Comparison of ENCODE assay signal across 3 cellular contexts in genomic region chr3:65060904-65061303, GRCh38.
TF ChIP-seq lines count a peak whose summit lies in the region.

No MANE protein-coding gene starts in this region.

TF ChIP-seq in SK-N-SH, 30 proteins besides CTCF, POLR2A, EP300 and RAD21:
- TF ChIP-seq SIN3A (IDR thresholded peaks at IDR 0.05; ENCODE audit: borderline replicate concordance, low read depth, low read length), result no peak
- no peak for TF ChIP-seq MAX (IDR thresholded peaks at IDR 0.05; ENCODE audit: low read depth)
- no peak for TF ChIP-seq POLR2AphosphoS5 (IDR thresholded peaks at IDR 0.05; ENCODE audit: low read depth, low read length)
- TF ChIP-seq JUND (IDR thresholded peaks at IDR 0.05), result no peak

TF ChIP-seq in SK-N-SH treated with all-trans-retinoic acid at 6 μM for 48 hours, 23 proteins besides CTCF, POLR2A, EP300 and RAD21:
- TF ChIP-seq GLIS3 (CRISPR knock-in tag; IDR thresholded peaks at IDR 0.05) (no peak), ZFP3 (CRISPR knock-in tag; IDR thresholded peaks at IDR 0.05) (no peak), ZNF565 (CRISPR knock-in tag; conservative IDR thresholded peaks at IDR 0.05; ENCODE audit: low read depth) (no peak), PATZ1 (CRISPR knock-in tag; IDR thresholded peaks at IDR 0.05; ENCODE audit: borderline replicate concordance) (no peak), CSDC2 (CRISPR knock-in tag; IDR thresholded peaks at IDR 0.05) (no peak), BACH2 (CRISPR knock-in tag; IDR thresholded peaks at IDR 0.05; ENCODE audit: borderline replicate concordance) (no peak), OSR1 (CRISPR knock-in tag; IDR thresholded peaks at IDR 0.05) (no peak), ARNTL (CRISPR knock-in tag; IDR thresholded peaks at IDR 0.05; ENCODE audit: borderline replicate concordance, low read depth) (no peak), ZFP30 (CRISPR knock-in tag; IDR thresholded peaks at IDR 0.05) (no peak), TCF4 (CRISPR knock-in tag; IDR thresholded peaks at IDR 0.05; ENCODE audit: borderline replicate concordance) (no peak), CREB5 (CRISPR knock-in tag; IDR thresholded peaks at IDR 0.05; ENCODE audit: low read depth) (no peak), RARB (CRISPR knock-in tag; IDR thresholded peaks at IDR 0.05) (no peak), ZNF8 (CRISPR knock-in tag; IDR thresholded peaks at IDR 0.05) (no peak), ZNF70 (CRISPR knock-in tag; IDR thresholded peaks at IDR 0.05) (no peak), ISL1 (CRISPR knock-in tag; IDR thresholded peaks at IDR 0.05) (no peak), PPARA (CRISPR knock-in tag; IDR thresholded peaks at IDR 0.05; ENCODE audit: borderline replicate concordance) (no peak), CSRNP3 (CRISPR knock-in tag; IDR thresholded peaks at IDR 0.05) (no peak)

TF ChIP-seq in H1, 55 proteins besides CTCF, POLR2A, EP300 and RAD21:
- TF ChIP-seq KDM5A (IDR thresholded peaks at IDR 0.05; ENCODE audit: low read length), result no peak
- TF ChIP-seq SIX5 (IDR thresholded peaks at IDR 0.05; ENCODE audit: low read depth, low read length), result no peak
- TF ChIP-seq RFX5 (IDR thresholded peaks at IDR 0.05; ENCODE audit: borderline replicate concordance, low read depth, low read length), result no peak
- no peak for TF ChIP-seq TAF1 (IDR thresholded peaks at IDR 0.05; ENCODE audit: low read depth, low read length)
- no peak for TF ChIP-seq GTF2F1 (IDR thresholded peaks at IDR 0.05; ENCODE audit: borderline replicate concordance, low read depth, low read length)
- TF ChIP-seq TBP (IDR thresholded peaks at IDR 0.05; ENCODE audit: low read depth, low read length), result no peak
TF ChIP-seq in H1: peak in this region for 0.
